1 cellular context compared by ENCODE assay signal in genomic region chr19:52601974-52602366, GRCh38.
TF ChIP-seq lines count a peak whose summit lies in the region.

No MANE protein-coding gene starts in this region.

TF ChIP-seq in HepG2, 621 proteins besides CTCF, POLR2A, EP300 and RAD21:
- 0 out of 2 replicates have a peak, but pooled peaks have one; percentile 30 for TF ChIP-seq SAP130 (CRISPR knock-in tag; IDR thresholded peaks at IDR 0.05; ENCODE audit: low read depth)
- TF ChIP-seq ZNF263 (CRISPR knock-in tag; IDR thresholded peaks at IDR 0.05): peak; percentile 76
